10 cellular contexts compared by ENCODE assay signal in genomic region chr14:54686219-54686870, GRCh38.
A peak's percentile ranks its signal among the peaks of the same experiment; 100 is the strongest.
DNase-seq lines count a peak whose midpoint lies in the region; TF ChIP-seq lines count a peak whose summit lies in the region.
"Had no signal": no experiment of that assay in that cellular context is flagged by ENCODE, and none has a peak within 500 bp of the region (broad histone marks: within the 10 kb centered on the region; RNA-seq: fewer than 3 reads in every experiment).

No MANE protein-coding gene starts in this region.

- intact Hi-C loops in esophagus muscularis mucosa (cut with DNase I) = loop anchor here (5.0 kb wide), 1 partner anchor 39 kb away; no protein-coding TSS in a partner anchor
- intact Hi-C loops in uterus (cut with DNase I; ENCODE audit: low total_unique reads) = loop anchor here (5.0 kb wide), 1 partner anchor 119 kb away; the partner anchor contains the start of gene SAMD4A

- H3K4me3 ChIP-seq in Peyer's patch (no peak overlapping the region), esophagus muscularis mucosa (peak overlapping the region in 1 of 4 donors; percentile 2), muscle layer of duodenum (ENCODE audit: low read depth in 1 of 2, low read length in 2 of 2) (peak overlapping the region in 1 of 2 donors; percentile 25), uterus (no peak overlapping the region)

- WGBS in esophagus muscularis mucosa = 25% methylated on average over 8 of the region's 8 CpGs

- no peak for TF ChIP-seq CTCF in Peyer's patch (IDR thresholded peaks at IDR 0.05)
- TF ChIP-seq CTCF in esophagus muscularis mucosa (IDR thresholded peaks at IDR 0.05) = no peak
- TF ChIP-seq CTCF in uterus (IDR thresholded peaks at IDR 0.05) = peak in 1 of 4 experiments; percentile 27

- H3K27ac ChIP-seq in Peyer's patch (peak overlapping the region; percentile 45 to 82 (median 64)), esophagus muscularis mucosa (replicated peaks in 1 of 4) (peak overlapping the region; percentile 76 to 84 (median 80)), muscle layer of duodenum (ENCODE audit: low read length) (peak overlapping the region; percentile 74), uterus (peak overlapping the region; percentile 92 to 97)

- DNase-seq in Peyer's patch = no peak
- DNase-seq in esophagus muscularis mucosa (ENCODE audit: extremely low spot score) = no peak
- DNase-seq in uterus = peak; percentile 77 to 80
- DNase-seq in NCI-H526 treated with DMSO at 0.1 percent for 48 hours (lab: John Stamatoyannopoulos, UW) = no peak
- no peak for DNase-seq in GM19238 (ENCODE audit: insufficient read length, low spot score)
- DNase-seq in NCI-H345 treated with DMSO at 0.1 percent for 48 hours (lab: John Stamatoyannopoulos, UW; ENCODE audit: unreplicated experiment) = no peak
- DNase-seq: activated CD4-positive, alpha-beta T cell treated with anti-CD3 and anti-CD28 coated beads, Interleukin-2, amount 50 U/mL, for 1 hour; NCI-H2107; retina had no signal

- H3K27me3 ChIP-seq in Peyer's patch (no peaks in the 10 kb centered on the region), esophagus muscularis mucosa (no peaks in the 10 kb centered on the region), muscle layer of duodenum (ENCODE audit: low read depth, low read length) (no peaks in the 10 kb centered on the region), uterus (no peaks in the 10 kb centered on the region)

- no peak for TF ChIP-seq EP300 in esophagus muscularis mucosa (IDR thresholded peaks at IDR 0.05)

- TF ChIP-seq POLR2A in Peyer's patch (IDR thresholded peaks at IDR 0.05) (no peak), esophagus muscularis mucosa (IDR thresholded peaks at IDR 0.05; ENCODE audit: low read depth) (no peak), uterus (IDR thresholded peaks at IDR 0.05) (peak in 1 of 2 donors; percentile 28)

- no peaks in the 10 kb centered on the region for H3K9me3 ChIP-seq in Peyer's patch
- no peaks in the 10 kb centered on the region for H3K9me3 ChIP-seq in esophagus muscularis mucosa
- no peaks in the 10 kb centered on the region for H3K9me3 ChIP-seq in muscle layer of duodenum (ENCODE audit: control insufficient read depth in 1 of 2, low read length in 2 of 2)
- H3K9me3 ChIP-seq in uterus = no peaks in the 10 kb centered on the region

- no peaks in the 10 kb centered on the region for H3K36me3 ChIP-seq in Peyer's patch
- no peaks in the 10 kb centered on the region for H3K36me3 ChIP-seq in esophagus muscularis mucosa
- H3K36me3 ChIP-seq in muscle layer of duodenum (ENCODE audit: control insufficient read depth in 1 of 2, insufficient read depth in 2 of 2, low read length in 2 of 2) = peaks cover 0 to 4% of the 10 kb centered on the region in 2 donors
- no peaks in the 10 kb centered on the region for H3K36me3 ChIP-seq in uterus

- H3K4me1 ChIP-seq in Peyer's patch = peaks cover 0 to 32% (median 0%) of the 10 kb centered on the region in 4 donors
- peaks cover 64 to 83% (median 73%) of the 10 kb centered on the region in 4 donors for H3K4me1 ChIP-seq in esophagus muscularis mucosa
- peaks cover 7 to 15% of the 10 kb centered on the region in 2 donors for H3K4me1 ChIP-seq in muscle layer of duodenum (ENCODE audit: control insufficient read depth in 1 of 2, insufficient read depth in 2 of 2, low read length in 2 of 2)
- peaks cover 6 to 18% of the 10 kb centered on the region in 2 donors for H3K4me1 ChIP-seq in uterus

Comparison
In these comparisons a context has a peak if more than half of its experiments do, and no peak if none do; other contexts are left out.
1. DNase-seq: peak in uterus (2 of 2); none in Peyer's patch (0 of 3), esophagus muscularis mucosa (single experiment), NCI-H526 treated with DMSO at 0.1 percent for 48 hours (single experiment), GM19238 (single experiment) and NCI-H345 treated with DMSO at 0.1 percent for 48 hours (single experiment).
2. Peak in every context shown above with its lines, with median percentiles within 50 percentile points of each other: H3K27ac ChIP-seq.